ENCODE assay signal across 13 cellular contexts in the genomic region with DNA sequence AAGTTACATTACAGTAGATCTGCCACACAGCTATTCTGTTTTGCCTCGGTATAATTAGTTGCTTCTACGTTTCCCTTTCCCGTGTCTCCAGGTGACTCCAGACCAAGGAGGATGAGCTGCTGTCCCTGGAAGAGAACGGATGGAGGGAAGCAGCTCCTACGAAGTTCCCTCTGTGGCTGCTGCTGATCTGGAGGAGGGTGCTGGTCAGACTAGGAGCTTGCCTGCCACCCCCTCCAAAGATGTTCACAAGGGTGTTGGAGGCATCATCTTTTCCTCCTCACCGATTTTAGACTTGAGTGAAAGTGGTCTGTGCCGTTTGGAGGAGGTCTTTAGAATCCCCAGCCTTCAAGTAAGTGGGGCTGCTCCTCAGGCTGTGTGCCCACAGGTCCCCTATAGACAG. TPM values are rescaled to one million over a fixed set of nuclear protein-coding genes. Genes with fewer than 3 reads are reported as not detected.
DNase-seq lines count a peak whose midpoint lies in the region; ATAC-seq, FAIRE-seq and TF ChIP-seq lines count a peak whose summit lies in the region.
"Had no signal": no experiment of that assay in that cellular context is flagged by ENCODE, and none has a peak within 500 bp of the region (broad histone marks: within the 10 kb centered on the region; RNA-seq: fewer than 3 reads in every experiment).

No MANE protein-coding gene starts in this region.

- H3K4me1 ChIP-seq in OCI-LY3 (ENCODE audit: low read length): peaks cover 17% of the 10 kb centered on the region
- H3K4me1 ChIP-seq in H1 (replicated peaks in 1 of 4; ENCODE audit: control insufficient read depth in 3 of 4, insufficient read depth in 4 of 4, low read length in 3 of 4): peaks cover 5 to 16% (median 6%) of the 10 kb centered on the region in 4 experiments
- peaks cover 10 to 19% of the 10 kb centered on the region in 2 donors for H3K4me1 ChIP-seq in thyroid gland

- no peak overlapping the region for H2AK5ac ChIP-seq in H1 (ENCODE audit: low read depth, low read length)

- no peak for TF ChIP-seq RAD21 in H1 (IDR thresholded peaks at IDR 0.05 in 1 of 2, conservative IDR thresholded peaks at IDR 0.05 in 1 of 2; ENCODE audit: low read depth in 2 of 2, low read length in 2 of 2)

- intact Hi-C loops in thyroid gland (cut with DNase I): no loop called here

- H3K23ac ChIP-seq in H1 (ENCODE audit: insufficient read length): no peak overlapping the region

- no peaks in the 10 kb centered on the region for H3K9me3 Mint-ChIP-seq in activated T-cell treated with anti-CD3 and anti-CD28 coated beads, Interleukin-2, amount 50 U/mL, for 72 hours
- no peaks in the 10 kb centered on the region for H3K9me3 Mint-ChIP-seq in stimulated activated memory B cell treated with anti-CD40 and anti-IgM and Interleukin-4, amounts not matched to agents 10 μg/mL and 1 μg/mL and 100 μg/mL, for 72 hours

- H3K4me2 ChIP-seq in OCI-LY3 (ENCODE audit: low read length) (peak overlapping the region; percentile 97), H1 (ENCODE audit: insufficient read depth in 1 of 2, low read depth in 2 of 2, low read length in 2 of 2) (no peak overlapping the region; a peak in 1 of 4 replicates)

- H2BK120ac ChIP-seq in H1 (replicated peaks; ENCODE audit: low read depth, low read length): no peak overlapping the region

- H2BK15ac ChIP-seq in H1 (ENCODE audit: low read length): peak overlapping the region; percentile 99; the same call in 1 of the 2 replicates

- H3K36me3 ChIP-seq in OCI-LY3 (replicated peaks; ENCODE audit: low read depth, low read length): peaks cover 12% of the 10 kb centered on the region
- H3K36me3 ChIP-seq in H1 (ENCODE audit: control insufficient read depth in 2 of 4, insufficient read depth in 4 of 4, low read length in 3 of 4): no peaks in the 10 kb centered on the region
- no peaks in the 10 kb centered on the region for H3K36me3 ChIP-seq in thyroid gland

- no peak overlapping the region for H3K4me3 ChIP-seq in OCI-LY3 (ENCODE audit: low read length)
- no peak overlapping the region for H3K4me3 ChIP-seq in H1 (ENCODE audit: extremely low read depth in 1 of 4, insufficient read depth in 2 of 4, low read depth in 3 of 4, low read length in 4 of 4)
- H3K4me3 ChIP-seq in thyroid gland (replicated peaks in 1 of 3): no peak overlapping the region

- no peak overlapping the region for H2BK5ac ChIP-seq in H1 (ENCODE audit: low read depth, low read length)

- TF ChIP-seq CTCF in OCI-LY3 (IDR thresholded peaks at IDR 0.05; ENCODE audit: low read depth, low read length) (no peak), H1 (IDR thresholded peaks at IDR 0.05; ENCODE audit: control extremely low read depth in 1 of 3, insufficient read depth in 1 of 3, low read depth in 1 of 3, low read length in 3 of 3) (no peak), thyroid gland (IDR thresholded peaks at IDR 0.05) (no peak)

- peaks cover 30% of the 10 kb centered on the region for H3K79me2 ChIP-seq in OCI-LY3 (ENCODE audit: low read length)
- peaks cover 4 to 28% of the 10 kb centered on the region in 2 experiments for H3K79me2 ChIP-seq in H1 (ENCODE audit: control insufficient read depth in 1 of 2, insufficient read depth in 2 of 2, low read length in 2 of 2)

- no peak overlapping the region for H3K56ac ChIP-seq in H1 (replicated peaks; ENCODE audit: insufficient read length, low read depth, low read length)

- H4K5ac ChIP-seq in H1 (ENCODE audit: insufficient read length, low read depth, low read length): no peak overlapping the region

- peaks cover 11 to 14% of the 10 kb centered on the region in 2 donors for H3K36me3 Mint-ChIP-seq in activated T-cell treated with anti-CD3 and anti-CD28 coated beads, Interleukin-2, amount 50 U/mL, for 72 hours (ENCODE audit: insufficient read depth in 2 of 2)
- peaks cover 11% of the 10 kb centered on the region for H3K36me3 Mint-ChIP-seq in stimulated activated memory B cell treated with anti-CD40 and anti-IgM and Interleukin-4, amounts not matched to agents 10 μg/mL and 1 μg/mL and 100 μg/mL, for 72 hours

- H4K20me1 ChIP-seq in OCI-LY3 (ENCODE audit: insufficient read depth, low read length): 0 out of 2 replicates have a peak, but pooled peaks cover 8% of the 10 kb centered on the region
- H4K20me1 ChIP-seq in H1 (replicated peaks in 1 of 2; ENCODE audit: control insufficient read depth in 1 of 2, insufficient read depth in 2 of 2, low read length in 2 of 2): no peaks in the 10 kb centered on the region

- no peaks in the 10 kb centered on the region for H3K9me3 ChIP-seq in OCI-LY3 (ENCODE audit: insufficient read depth, low read length)
- H3K9me3 ChIP-seq in H1 (ENCODE audit: insufficient read depth in 2 of 2, low read depth in 1 of 2, low read length in 1 of 2): no peaks in the 10 kb centered on the region
- no peaks in the 10 kb centered on the region for H3K9me3 ChIP-seq in thyroid gland
- H3K9me3 ChIP-seq: psoas muscle had no signal

- H3K4ac ChIP-seq in H1 (replicated peaks; ENCODE audit: insufficient read length, low read depth, low read length): no peak overlapping the region

- no peak overlapping the region for H3K14ac ChIP-seq in H1 (ENCODE audit: insufficient read length)

- DNase-seq in activated T-cell treated with anti-CD3 and anti-CD28 coated beads, Interleukin-2, amount 50 U/mL, for 72 hours: no peak
- DNase-seq in activated T-cell treated with anti-CD3 and anti-CD28 coated beads, Interleukin-2, amount 50 U/mL, for 48 hours: no peak
- DNase-seq in H1 (ENCODE audit: low read depth in 1 of 2, low spot score in 2 of 2): no peak
- no peak for DNase-seq in NCI-H226
- DNase-seq in thyroid gland: no peak
- DNase-seq: effector CD4-positive, alpha-beta T cell; mesendoderm; NCI-H748 treated with DMSO at 0.1 percent for 48 hours; psoas muscle; trophoblast cell had no signal

- no peak for ATAC-seq in activated T-cell treated with anti-CD3 and anti-CD28 coated beads, Interleukin-2, amount 50 U/mL, for 72 hours (replicated peaks in 1 of 2)
- ATAC-seq in stimulated activated memory B cell treated with anti-CD40 and anti-IgM and Interleukin-4, amounts not matched to agents 10 μg/mL and 1 μg/mL and 100 μg/mL, for 72 hours: no peak
- ATAC-seq in HG03097 (IDR thresholded peaks at IDR 0.05; ENCODE audit: low FRiP score, unreplicated experiment): no peak
- ATAC-seq: psoas muscle had no signal

- POLR2A ChIA-PET in H1 (lab: Charles Lee; ENCODE audit: partially characterized antibody): no interaction called here

- CTCF ChIA-PET in H1 (lab: Charles Lee; ENCODE audit: partially characterized antibody): interaction anchor here (0.6 to 1.2 kb wide), 5 partner anchors 19 to 311 kb away, joined by 3 to 5 read pairs (median 4); no protein-coding TSS in a partner anchor

- H3K18ac ChIP-seq in H1 (ENCODE audit: extremely low read depth, low read length): no peak overlapping the region

- H3K27me3 ChIP-seq in OCI-LY3 (ENCODE audit: low read depth, low read length) (no peaks in the 10 kb centered on the region), H1 (replicated peaks in 1 of 4; ENCODE audit: control insufficient read depth in 3 of 4, extremely low read depth in 1 of 4, insufficient read depth in 3 of 4, low read length in 3 of 4) (0 out of 7 replicates have a peak, but pooled peaks cover 0 to 3% (median 0%) of the 10 kb centered on the region in 4 experiments), thyroid gland (no peaks in the 10 kb centered on the region)

- peaks cover 9% of the 10 kb centered on the region for H3K23me2 ChIP-seq in H1 (ENCODE audit: low read depth, low read length)

- no peak overlapping the region for H3K9ac ChIP-seq in OCI-LY3 (ENCODE audit: low read length)
- H3K9ac ChIP-seq in H1 (replicated peaks in 1 of 4; ENCODE audit: extremely low read depth in 1 of 4, low read depth in 3 of 4, low read length in 3 of 4): no peak overlapping the region

- no peak overlapping the region; the same call in 1 of the 2 replicates for H2BK12ac ChIP-seq in H1 (ENCODE audit: low read depth, low read length)

- H2AFZ ChIP-seq in OCI-LY3 (ENCODE audit: low read depth, low read length): no peak overlapping the region
- no peak overlapping the region for H2AFZ ChIP-seq in H1 (ENCODE audit: low read length)

- FAIRE-seq in H1 (lab: Jason Lieb, UNC): no peak

- H3K4me1 Mint-ChIP-seq in activated T-cell treated with anti-CD3 and anti-CD28 coated beads, Interleukin-2, amount 50 U/mL, for 72 hours (ENCODE audit: low read depth): peaks cover 60% of the 10 kb centered on the region
- peaks cover 56% of the 10 kb centered on the region for H3K4me1 Mint-ChIP-seq in stimulated activated memory B cell treated with anti-CD40 and anti-IgM and Interleukin-4, amounts not matched to agents 10 μg/mL and 1 μg/mL and 100 μg/mL, for 72 hours

- H3K79me1 ChIP-seq in H1 (ENCODE audit: low read depth, low read length): no peaks in the 10 kb centered on the region; the same call in 1 of the 2 replicates

- H4K8ac ChIP-seq in H1 (ENCODE audit: extremely low read depth, insufficient read depth, low read length): no peak overlapping the region

- H3K27me3 Mint-ChIP-seq in activated T-cell treated with anti-CD3 and anti-CD28 coated beads, Interleukin-2, amount 50 U/mL, for 72 hours (ENCODE audit: low read depth): no peaks in the 10 kb centered on the region
- H3K27me3 Mint-ChIP-seq in stimulated activated memory B cell treated with anti-CD40 and anti-IgM and Interleukin-4, amounts not matched to agents 10 μg/mL and 1 μg/mL and 100 μg/mL, for 72 hours: no peaks in the 10 kb centered on the region

- peak overlapping the region; percentile 98 for H3K27ac Mint-ChIP-seq in activated T-cell treated with anti-CD3 and anti-CD28 coated beads, Interleukin-2, amount 50 U/mL, for 72 hours
- H3K27ac Mint-ChIP-seq in stimulated activated memory B cell treated with anti-CD40 and anti-IgM and Interleukin-4, amounts not matched to agents 10 μg/mL and 1 μg/mL and 100 μg/mL, for 72 hours: peak overlapping the region; percentile 93

- H2BK20ac ChIP-seq in H1 (ENCODE audit: low read length): no peak overlapping the region

- H3K4me3 Mint-ChIP-seq in activated T-cell treated with anti-CD3 and anti-CD28 coated beads, Interleukin-2, amount 50 U/mL, for 72 hours: peak overlapping the region; percentile 90 to 98
- peak overlapping the region; percentile 88 for H3K4me3 Mint-ChIP-seq in stimulated activated memory B cell treated with anti-CD40 and anti-IgM and Interleukin-4, amounts not matched to agents 10 μg/mL and 1 μg/mL and 100 μg/mL, for 72 hours

- no peak for TF ChIP-seq POLR2A in H1 (IDR thresholded peaks at IDR 0.05; ENCODE audit: control extremely low read depth in 1 of 2, low read depth in 2 of 2, low read length in 2 of 2)
- no peak for TF ChIP-seq POLR2A in thyroid gland (IDR thresholded peaks at IDR 0.05)

- WGBS in H1 (ENCODE audit: extremely low coverage in 1 of 2, insufficient coverage in 1 of 2, insufficient read length in 1 of 2, insufficient replicate concordance in 2 of 2, low coverage in 1 of 2, low lambda C conversion rate in 2 of 2, missing lambda C conversion rate in 1 of 2), 2 experiments: 82% methylated on average over 7 of the region's 7 CpGs; no CpG with 5 or more reads in 1 of the 2 experiments
- 77 to 84% methylated on average over 7 of the region's 7 CpGs for WGBS in thyroid gland, 2 donors

- H3K27ac ChIP-seq in OCI-LY3 (ENCODE audit: low read length) (no peak overlapping the region), H1 (ENCODE audit: low read depth, low read length) (no peak overlapping the region), thyroid gland (no peak overlapping the region)
- H3K27ac ChIP-seq: psoas muscle had no signal

- no peak for TF ChIP-seq EP300 in H1 (IDR thresholded peaks at IDR 0.05; ENCODE audit: borderline replicate concordance in 1 of 2, low read depth in 2 of 2, low read length in 2 of 2)

- H4K91ac ChIP-seq in H1 (replicated peaks; ENCODE audit: insufficient read length, low read length): no peak overlapping the region

RNA-seq across cellular contexts. Expression of a gene that starts 1.4 kb away (rescaled TPM):
- 1 to 10 TPM; 4.8 to 5.3 TPM for total RNA-seq in activated T-cell treated with anti-CD3 and anti-CD28 coated beads, Interleukin-2, amount 50 U/mL, for 72 hours
- 3.8 and 4.3 TPM in 2 replicates for total RNA-seq in H1 (2021; fragmentation: NEBNext Ultra II Directional; extraction: Animal tissue kit (Norgen Biotek cat#: 25700))
- 1.2 and 2.0 TPM in 2 replicates for polyA plus RNA-seq in H1 (2011; rRNA removed)
- 3.1 TPM for polyA plus RNA-seq in H1 (2011; cell fraction: cytosol; rRNA removed)
- 8.2 TPM for polyA plus RNA-seq in H1 (2011; cell fraction: nucleus; rRNA removed)
- 2.8 to 4.0 TPM (median 2.9 TPM) in 4 replicates for polyA plus RNA-seq in H1 (2012, experiment 1 of 2)
- 1.7 TPM for polyA plus RNA-seq in H1 (2012, experiment 2 of 2)
- polyA plus RNA-seq in H1 (2013, experiment 1 of 2): 3.6 TPM
- 2.5 TPM for polyA plus RNA-seq in H1 (2013, experiment 2 of 2)
- polyA minus RNA-seq in H1 (2011; rRNA and poly(A)+ RNA removed): 1.1 and 1.6 TPM in 2 replicates
- polyA minus RNA-seq in H1 (2011; cell fraction: cytosol; rRNA and poly(A)+ RNA removed): 0.88 TPM
- 4.0 TPM for polyA minus RNA-seq in H1 (2011; cell fraction: nucleus; rRNA and poly(A)+ RNA removed)
- 10 to 100 TPM; 14.0 to 24.4 (median 19.4) TPM for total RNA-seq in thyroid gland

RNA-seq across cellular contexts. Expression of a gene that starts 25.6 kb away (rescaled TPM):
- total RNA-seq in activated T-cell treated with anti-CD3 and anti-CD28 coated beads, Interleukin-2, amount 50 U/mL, for 72 hours: 10 to 100 TPM; 17.2 to 22.7 TPM
- total RNA-seq in H1 (2021; fragmentation: NEBNext Ultra II Directional; extraction: Animal tissue kit (Norgen Biotek cat#: 25700)): 15.6 and 17.3 TPM in 2 replicates
- 10.6 and 18.1 TPM in 2 replicates for polyA plus RNA-seq in H1 (2011; rRNA removed)
- polyA plus RNA-seq in H1 (2011; cell fraction: cytosol; rRNA removed): 19.9 TPM
- 22.0 TPM for polyA plus RNA-seq in H1 (2011; cell fraction: nucleus; rRNA removed)
- polyA plus RNA-seq in H1 (2012, experiment 1 of 2): 13.4 to 23.5 TPM (median 20.3 TPM) in 4 replicates
- polyA plus RNA-seq in H1 (2012, experiment 2 of 2): 11.9 TPM
- polyA plus RNA-seq in H1 (2013, experiment 1 of 2): 11.6 TPM
- polyA plus RNA-seq in H1 (2013, experiment 2 of 2): 10.9 TPM
- 7.3 and 11.0 TPM in 2 replicates for polyA minus RNA-seq in H1 (2011; rRNA and poly(A)+ RNA removed)
- 5.1 TPM for polyA minus RNA-seq in H1 (2011; cell fraction: cytosol; rRNA and poly(A)+ RNA removed)
- 8.8 TPM for polyA minus RNA-seq in H1 (2011; cell fraction: nucleus; rRNA and poly(A)+ RNA removed)
- total RNA-seq in thyroid gland: 1 to 10 TPM; 3.3 to 5.7 (median 3.5) TPM
